8 cellular contexts compared by ENCODE assay signal in genomic region chr11:66080055-66080817, GRCh38. TPM values are rescaled to one million over a fixed set of nuclear protein-coding genes. Genes with fewer than 3 reads are reported as not detected.
DNase-seq lines count a peak whose midpoint lies in the region; ATAC-seq and TF ChIP-seq lines count a peak whose summit lies in the region.

No MANE protein-coding gene starts in this region.

- H3K9me3 Mint-ChIP-seq in mesothelial cell of epicardium, result no peaks in the 10 kb centered on the region
- no peaks in the 10 kb centered on the region for H3K9me3 Mint-ChIP-seq in stimulated activated naive CD8-positive, alpha-beta T cell treated with anti-CD3 and anti-CD28 coated beads, Interleukin-15, amount 100 ng/mL, for 72 hours

- H3K4me1 Mint-ChIP-seq in mesothelial cell of epicardium, result peaks cover 57% of the 10 kb centered on the region
- H3K4me1 Mint-ChIP-seq in stimulated activated naive CD8-positive, alpha-beta T cell treated with anti-CD3 and anti-CD28 coated beads, Interleukin-15, amount 100 ng/mL, for 72 hours, result peaks cover 94% of the 10 kb centered on the region

- H3K4me3 Mint-ChIP-seq in mesothelial cell of epicardium, result no peak overlapping the region
- peak overlapping the region; percentile 80 to 91 for H3K4me3 Mint-ChIP-seq in stimulated activated naive CD8-positive, alpha-beta T cell treated with anti-CD3 and anti-CD28 coated beads, Interleukin-15, amount 100 ng/mL, for 72 hours

- H3K36me3 Mint-ChIP-seq in mesothelial cell of epicardium, result peaks cover 16% of the 10 kb centered on the region

- no peak for TF ChIP-seq CTCF in mesothelial cell of epicardium (IDR thresholded peaks at IDR 0.05; ENCODE audit: unreplicated experiment)

- H3K27ac Mint-ChIP-seq in mesothelial cell of epicardium, result peak overlapping the region; percentile 36
- H3K27ac Mint-ChIP-seq in stimulated activated naive CD8-positive, alpha-beta T cell treated with anti-CD3 and anti-CD28 coated beads, Interleukin-15, amount 100 ng/mL, for 72 hours, result peak overlapping the region; percentile 75 to 98

- peak; percentile 90 for DNase-seq in EH (ENCODE audit: low read depth)
- peak; percentile 18 to 23 for DNase-seq in SW 1271 (lab: John Stamatoyannopoulos, UW)
- peak; percentile 62 for DNase-seq in amniotic stem cell (lab: John Stamatoyannopoulos, UW)
- DNase-seq in mesothelial cell of epicardium (ENCODE audit: low spot score in 2 of 2, unreplicated experiment in 2 of 2), result no peak
- DNase-seq in stimulated activated naive CD8-positive, alpha-beta T cell treated with anti-CD3 and anti-CD28 coated beads, Interleukin-15, amount 100 ng/mL, for 72 hours, result peak in 1 of 2 donors; percentile 34
- no peak for DNase-seq in HuH-7 (ENCODE audit: low spot score)

- H3K27me3 Mint-ChIP-seq in mesothelial cell of epicardium (ENCODE audit: low read depth), result no peaks in the 10 kb centered on the region
- H3K27me3 Mint-ChIP-seq in stimulated activated naive CD8-positive, alpha-beta T cell treated with anti-CD3 and anti-CD28 coated beads, Interleukin-15, amount 100 ng/mL, for 72 hours, result no peaks in the 10 kb centered on the region

- peak; percentile 74 for ATAC-seq in stimulated activated naive CD8-positive, alpha-beta T cell treated with anti-CD3 and anti-CD28 coated beads, Interleukin-15, amount 100 ng/mL, for 72 hours
- ATAC-seq in GM21825 (IDR thresholded peaks at IDR 0.05; ENCODE audit: unreplicated experiment), result no peak
- ATAC-seq in GM18498 (IDR thresholded peaks at IDR 0.05; ENCODE audit: unreplicated experiment), result no peak

RNA-seq across cellular contexts. Expression of gene PACS1, which starts 10.2 kb away (rescaled TPM):
- total RNA-seq in mesothelial cell of epicardium, result 81.6 to 88.0 TPM (median 87.0 TPM) in 3 replicates

RNA-seq across cellular contexts. Expression of gene SF3B2, which starts 28.1 kb away (rescaled TPM):
- total RNA-seq in mesothelial cell of epicardium, result 182 to 201 TPM (median 195 TPM) in 3 replicates

RNA-seq across cellular contexts. Expression of gene GAL3ST3, which starts 31.3 kb away (rescaled TPM):
- 4.7 to 5.7 TPM (median 4.9 TPM) in 3 replicates for total RNA-seq in mesothelial cell of epicardium

RNA-seq across cellular contexts. Expression of gene CATSPER1, which starts 54.0 kb away (rescaled TPM):
- total RNA-seq in mesothelial cell of epicardium, result not detected in 3 replicates

Comparison
In these comparisons a context has a peak if more than half of its experiments do, and no peak if none do; other contexts are left out.
1. DNase-seq: peak in EH (single experiment), SW 1271 (2 of 2) and amniotic stem cell (single experiment); none in mesothelial cell of epicardium (0 of 2) and HuH-7 (single experiment).